Comparison of ENCODE assay signal across 13 cellular contexts in genomic region chr2:239227111-239227581, GRCh38.
DNase-seq lines count a peak whose midpoint lies in the region; ATAC-seq and TF ChIP-seq lines count a peak whose summit lies in the region.
"Had no signal": no experiment of that assay in that cellular context is flagged by ENCODE, and none has a peak within 500 bp of the region (broad histone marks: within the 10 kb centered on the region; RNA-seq: fewer than 3 reads in every experiment).

No MANE protein-coding gene starts in this region.

- no peaks in the 10 kb centered on the region for H3K36me3 Mint-ChIP-seq in osteocyte (ENCODE audit: unreplicated experiment)
- no peaks in the 10 kb centered on the region for H3K36me3 Mint-ChIP-seq in natural killer cell
- H3K36me3 Mint-ChIP-seq: stimulated activated memory B cell treated with anti-CD40 and anti-IgM and Interleukin-4, amounts not matched to agents 10 μg/mL and 1 μg/mL and 100 μg/mL, for 72 hours had no signal

- H3K27me3 Mint-ChIP-seq in osteocyte (ENCODE audit: unreplicated experiment): no peaks in the 10 kb centered on the region
- no peaks in the 10 kb centered on the region for H3K27me3 Mint-ChIP-seq in natural killer cell (ENCODE audit: low read depth in 2 of 2)
- H3K27me3 Mint-ChIP-seq: stimulated activated memory B cell treated with anti-CD40 and anti-IgM and Interleukin-4, amounts not matched to agents 10 μg/mL and 1 μg/mL and 100 μg/mL, for 72 hours had no signal

- H3K9me3 Mint-ChIP-seq in osteocyte (ENCODE audit: unreplicated experiment): no peaks in the 10 kb centered on the region
- no peaks in the 10 kb centered on the region for H3K9me3 Mint-ChIP-seq in natural killer cell
- H3K9me3 Mint-ChIP-seq: stimulated activated memory B cell treated with anti-CD40 and anti-IgM and Interleukin-4, amounts not matched to agents 10 μg/mL and 1 μg/mL and 100 μg/mL, for 72 hours; T-helper 1 cell treated with Interleukin-12 subunit alpha and Interleukin-12 subunit beta and Interleukin-4 antibody, amounts not matched to agents 30 μg/mL and 1 μg/mL, for 36 hours had no signal

- TF ChIP-seq CTCF in osteocyte (IDR thresholded peaks at IDR 0.05) (no peak), natural killer cell (IDR thresholded peaks at IDR 0.05) (no peak)

- no peak overlapping the region for H3K4me3 Mint-ChIP-seq in osteocyte (ENCODE audit: unreplicated experiment)
- H3K4me3 Mint-ChIP-seq in natural killer cell: no peak overlapping the region
- H3K4me3 Mint-ChIP-seq: stimulated activated memory B cell treated with anti-CD40 and anti-IgM and Interleukin-4, amounts not matched to agents 10 μg/mL and 1 μg/mL and 100 μg/mL, for 72 hours; T-helper 1 cell treated with Interleukin-12 subunit alpha and Interleukin-12 subunit beta and Interleukin-4 antibody, amounts not matched to agents 30 μg/mL and 1 μg/mL, for 36 hours had no signal

- no peak for DNase-seq in Right ventricle myocardium inferior (ENCODE audit: missing footprints)
- no peak for DNase-seq in cardiac septum (ENCODE audit: low spot score)
- peak; percentile 55 for DNase-seq in Right ventricle myocardium superior
- no peak for DNase-seq in osteocyte (ENCODE audit: extremely low spot score, unreplicated experiment)
- no peak for DNase-seq in SIG-M5 (lab: John Stamatoyannopoulos, UW)
- DNase-seq in natural killer cell: no peak
- DNase-seq: brain microvascular endothelial cell; GDM1; stimulated activated CD4-positive, alpha-beta T cell treated with anti-CD3 and anti-CD28 coated beads, Interleukin-12 subunit alpha, Interleukin-12 subunit beta, amount 100 ng/mL, for 4 hours had no signal

- H3K4me1 Mint-ChIP-seq in osteocyte (ENCODE audit: unreplicated experiment) (peaks cover 56% of the 10 kb centered on the region), natural killer cell (peaks cover 71 to 83% of the 10 kb centered on the region in 2 donors)

- peak; percentile 24 for ATAC-seq in Right ventricle myocardium inferior
- peak; percentile 31 for ATAC-seq in Right ventricle myocardium superior (ENCODE audit: poor library complexity)
- no peak for ATAC-seq in GM21423 (IDR thresholded peaks at IDR 0.05; ENCODE audit: unreplicated experiment)
- no peak for ATAC-seq in HG02885 (IDR thresholded peaks at IDR 0.05; ENCODE audit: poor library complexity, unreplicated experiment)
- ATAC-seq in natural killer cell: no peak

- peak overlapping the region; percentile 16 for H3K27ac Mint-ChIP-seq in osteocyte (ENCODE audit: unreplicated experiment)
- H3K27ac Mint-ChIP-seq in natural killer cell: peak overlapping the region in 1 of 2 donors; percentile 57
- H3K27ac Mint-ChIP-seq: stimulated activated memory B cell treated with anti-CD40 and anti-IgM and Interleukin-4, amounts not matched to agents 10 μg/mL and 1 μg/mL and 100 μg/mL, for 72 hours; T-helper 1 cell treated with Interleukin-12 subunit alpha and Interleukin-12 subunit beta and Interleukin-4 antibody, amounts not matched to agents 30 μg/mL and 1 μg/mL, for 36 hours had no signal

- intact Hi-C loops in Right ventricle myocardium inferior (cut with DNase I) (loop anchor here (5.0 kb wide), 2 partner anchors 80 to 170 kb away; no protein-coding TSS in a partner anchor), cardiac septum (cut with DNase I) (loop anchor here (5.0 kb wide), 2 partner anchors 80 to 170 kb away; no protein-coding TSS in a partner anchor), Right ventricle myocardium superior (cut with DNase I) (no loop called here), natural killer cell (cut with micrococcal nuclease) (no loop called here)

Comparison
In these comparisons a context has a peak if more than half of its experiments do, and no peak if none do; other contexts are left out.
1. intact Hi-C loops: an anchor here in Right ventricle myocardium inferior (5.0 kb wide) and cardiac septum (5.0 kb wide); none called in Right ventricle myocardium superior and natural killer cell.
2. ATAC-seq: peak in Right ventricle myocardium inferior (single experiment) and Right ventricle myocardium superior (single experiment); none in GM21423 (single experiment), HG02885 (single experiment) and natural killer cell (0 of 3).